Comparison of ENCODE assay signal across 1 cellular context in genomic region chr9:128072144-128073021, GRCh38.
A peak's percentile ranks its signal among the peaks of the same experiment; 100 is the strongest.
TF ChIP-seq lines count a peak whose summit lies in the region.

No MANE protein-coding gene starts in this region.

TF ChIP-seq in GM12878, 131 proteins besides CTCF, POLR2A, EP300 and RAD21 (continued from another document):
- peak; percentile 92 for TF ChIP-seq ZNF687 (IDR thresholded peaks at IDR 0.05)
- peak; percentile 92 for TF ChIP-seq RAD51 (IDR thresholded peaks at IDR 0.05)
- peak; percentile 20; the same call in 1 of the 2 replicates for TF ChIP-seq CREM (IDR thresholded peaks at IDR 0.05; ENCODE audit: low read depth)
- no peak for TF ChIP-seq RB1 (IDR thresholded peaks at IDR 0.05; ENCODE audit: borderline replicate concordance)
- TF ChIP-seq FOXM1 (IDR thresholded peaks at IDR 0.05; ENCODE audit: low read depth, low read length), result no peak
- no peak for TF ChIP-seq NFIC (IDR thresholded peaks at IDR 0.05; ENCODE audit: low read depth, low read length)
- no peak for TF ChIP-seq HDAC6 (IDR thresholded peaks at IDR 0.05; ENCODE audit: unreplicated experiment)
- peak; percentile 64 for TF ChIP-seq USF1 (IDR thresholded peaks at IDR 0.05; ENCODE audit: borderline replicate concordance, extremely low read length, insufficient read depth, low read depth, low read length)
- no peak for TF ChIP-seq CHD4 (IDR thresholded peaks at IDR 0.05)
- peak; percentile 96 for TF ChIP-seq MEF2B (IDR thresholded peaks at IDR 0.05; ENCODE audit: partially characterized antibody, poor library complexity, severe bottlenecking)
- TF ChIP-seq LARP7 (IDR thresholded peaks at IDR 0.05), result no peak; the same call in 1 of the 2 replicates
- 0 out of 2 replicates have a peak, but pooled peaks have one; percentile 7 for TF ChIP-seq BACH1 (IDR thresholded peaks at IDR 0.05; ENCODE audit: borderline replicate concordance)
- TF ChIP-seq MTA3 (IDR thresholded peaks at IDR 0.05; ENCODE audit: borderline replicate concordance, low read length), result no peak
- no peak for TF ChIP-seq FOS (IDR thresholded peaks at IDR 0.05; ENCODE audit: borderline replicate concordance, extremely low read depth, insufficient read length)
- 0 out of 2 replicates have a peak, but pooled peaks have one; percentile 12 for TF ChIP-seq RFX5 (IDR thresholded peaks at IDR 0.05; ENCODE audit: low read depth, low read length)
- TF ChIP-seq ZNF384 (IDR thresholded peaks at IDR 0.05; ENCODE audit: borderline replicate concordance, low read depth, low read length), result 0 out of 2 replicates have a peak, but pooled peaks have one; percentile 6
- 0 out of 2 replicates have a peak, but pooled peaks have one; percentile 82 for TF ChIP-seq RBBP5 (conservative IDR thresholded peaks at IDR 0.05)
- peak; percentile 43 for TF ChIP-seq POLR2AphosphoS5 (IDR thresholded peaks at IDR 0.05; ENCODE audit: low read length)
- TF ChIP-seq USF2 (IDR thresholded peaks at IDR 0.05; ENCODE audit: borderline replicate concordance, low read depth, low read length), result peak; percentile 49; the same call in 1 of the 2 replicates
- TF ChIP-seq ZBED1 (IDR thresholded peaks at IDR 0.05; ENCODE audit: borderline replicate concordance), result no peak
- TF ChIP-seq CEBPZ (IDR thresholded peaks at IDR 0.05; ENCODE audit: low read depth, low read length), result no peak
- TF ChIP-seq ELK1 (IDR thresholded peaks at IDR 0.05; ENCODE audit: low read depth, low read length), result no peak
TF ChIP-seq in GM12878: peak in this region for 36.
